In the genomic region with DNA sequence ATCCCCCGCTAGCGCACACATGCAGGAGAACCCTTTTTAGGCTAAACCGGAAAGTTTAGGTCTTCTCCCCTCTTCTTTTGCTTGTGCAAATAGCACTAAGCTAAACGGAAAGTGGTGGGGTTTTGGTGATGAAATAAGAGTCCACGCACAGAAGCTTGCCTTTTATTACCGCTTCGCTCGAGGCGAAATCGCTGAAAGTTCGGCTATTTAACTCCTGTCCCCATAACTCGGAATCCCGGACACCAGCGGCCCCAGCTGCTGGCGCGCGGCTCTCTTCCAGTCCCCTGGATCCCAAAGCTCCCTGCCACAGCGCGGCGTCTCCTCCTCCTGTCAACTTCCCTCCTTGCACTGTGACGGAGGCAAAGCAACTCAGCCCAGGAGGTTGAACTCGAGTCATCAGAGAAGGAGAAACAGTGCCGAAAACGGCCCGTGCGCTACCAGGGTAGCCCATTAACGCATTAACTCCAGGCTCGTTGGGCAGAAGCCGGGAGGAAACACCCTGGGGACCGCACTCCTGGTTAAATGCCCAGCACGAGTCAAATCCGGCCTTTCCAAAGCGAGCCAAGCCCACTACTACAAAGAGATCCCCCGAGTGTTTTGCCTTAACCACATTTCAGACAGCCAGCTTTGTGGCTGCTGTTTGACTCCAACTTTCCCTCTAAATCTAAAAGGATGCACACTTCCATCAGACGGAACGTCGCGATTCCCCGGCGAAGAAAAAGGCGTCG, we compare ENCODE assay signal across 8 cellular contexts. TPM values are rescaled to one million over a fixed set of nuclear protein-coding genes. Genes with fewer than 3 reads are reported as not detected.
DNase-seq lines count a peak whose midpoint lies in the region; ATAC-seq and TF ChIP-seq lines count a peak whose summit lies in the region.

No MANE protein-coding gene starts in this region.

- no peaks in the 10 kb centered on the region for H3K36me3 ChIP-seq in BLaER1 treated with 17β-estradiol and CSF1 and Interleukin-3, amounts not matched to agents 10 nM and 100 nM
- no peaks in the 10 kb centered on the region for H3K36me3 ChIP-seq in iPS DF 6.9 (ENCODE audit: control insufficient read depth, insufficient read depth, low read length)
- H3K36me3 ChIP-seq in sigmoid colon: no peaks in the 10 kb centered on the region

- ATAC-seq in HG02870 (IDR thresholded peaks at IDR 0.05; ENCODE audit: unreplicated experiment): no peak
- ATAC-seq in activated T-helper 17 cell treated with anti-CD3 and anti-CD28 coated beads, Interleukin-2, amount 50 U/mL, for 72 hours (replicated peaks): no peak

- H3K27ac ChIP-seq in BLaER1 treated with 17β-estradiol and CSF1 and Interleukin-3, amounts not matched to agents 10 nM and 100 nM: no peak overlapping the region
- no peak overlapping the region for H3K27ac ChIP-seq in iPS DF 6.9 (ENCODE audit: low read length)
- peak overlapping the region; percentile 40 to 62 (median 55) for H3K27ac ChIP-seq in sigmoid colon

- H3K4me2 ChIP-seq in BLaER1 treated with 17β-estradiol and CSF1 and Interleukin-3, amounts not matched to agents 10 nM and 100 nM: peak overlapping the region; percentile 89 to 100 (median 99)

- WGBS in iPS DF 6.9 (ENCODE audit: insufficient coverage, insufficient read length): no CpG with 5 or more reads among the region's 42 CpGs
- WGBS in sigmoid colon, 2 donors: 2 to 7% methylated on average over 42 of the region's 42 CpGs

- H3K9me3 ChIP-seq in BLaER1 treated with 17β-estradiol and CSF1 and Interleukin-3, amounts not matched to agents 10 nM and 100 nM (replicated peaks in 1 of 11): peaks cover 0 to 7% (median 0%) of the 10 kb centered on the region in 11 experiments; a peak in 5 of 22 replicates
- H3K9me3 ChIP-seq in iPS DF 6.9 (ENCODE audit: control insufficient read depth, insufficient read depth, low read length) (no peaks in the 10 kb centered on the region), sigmoid colon (no peaks in the 10 kb centered on the region)

- peaks cover 13% of the 10 kb centered on the region for H3K27me3 Mint-ChIP-seq in activated T-helper 17 cell treated with anti-CD3 and anti-CD28 coated beads, Interleukin-2, amount 50 U/mL, for 72 hours

- H4K20me1 ChIP-seq in BLaER1 treated with 17β-estradiol and CSF1 and Interleukin-3, amounts not matched to agents 10 nM and 100 nM: peaks cover 0 to 10% (median 0%) of the 10 kb centered on the region in 11 experiments; a peak in 1 of 22 replicates

- no peaks in the 10 kb centered on the region for H3K36me3 Mint-ChIP-seq in activated T-helper 17 cell treated with anti-CD3 and anti-CD28 coated beads, Interleukin-2, amount 50 U/mL, for 72 hours (ENCODE audit: low read depth)

- TF ChIP-seq EP300 in sigmoid colon (IDR thresholded peaks at IDR 0.05): no peak

- TF ChIP-seq CTCF in astrocyte of the cerebellum (IDR thresholded peaks at IDR 0.05; ENCODE audit: low read depth, low read length, missing control alignments): no peak
- TF ChIP-seq CTCF in sigmoid colon (IDR thresholded peaks at IDR 0.05): no peak

- peak overlapping the region; percentile 44 to 76 (median 66); a peak in 11 of 22 replicates for H3K9ac ChIP-seq in BLaER1 treated with 17β-estradiol and CSF1 and Interleukin-3, amounts not matched to agents 10 nM and 100 nM

- TF ChIP-seq POLR2A in sigmoid colon (IDR thresholded peaks at IDR 0.05): no peak

- peaks cover 4 to 22% (median 17%) of the 10 kb centered on the region in 10 experiments; a peak in 17 of 20 replicates for H3K4me1 ChIP-seq in BLaER1 treated with 17β-estradiol and CSF1 and Interleukin-3, amounts not matched to agents 10 nM and 100 nM
- H3K4me1 ChIP-seq in iPS DF 6.9 (ENCODE audit: control insufficient read depth, insufficient read depth, low read length) (no peaks in the 10 kb centered on the region), sigmoid colon (peaks cover 0 to 22% (median 20%) of the 10 kb centered on the region in 4 donors)

- in situ Hi-C loops in KBM-7 (cut with MboI; ENCODE audit: low pct_unique_long_range_greater_than_20kb, low sequenced_read_pairs): no loop called here
- in situ Hi-C loops in astrocyte of the cerebellum (cut with HindIII; ENCODE audit: low sequenced_read_pairs): no loop called here

- intact Hi-C loops in sigmoid colon (cut with DNase I): loop anchor here (2.0 to 5.0 kb wide), 2 partner anchors 143 to 369 kb away; no protein-coding TSS in a partner anchor

- H3K9me3 Mint-ChIP-seq in activated T-helper 17 cell treated with anti-CD3 and anti-CD28 coated beads, Interleukin-2, amount 50 U/mL, for 72 hours: peaks cover 12% of the 10 kb centered on the region

- H3K4me3 ChIP-seq in BLaER1 treated with 17β-estradiol and CSF1 and Interleukin-3, amounts not matched to agents 10 nM and 100 nM: peak overlapping the region; percentile 63 to 77 (median 68)
- H3K4me3 ChIP-seq in astrocyte of the cerebellum (ENCODE audit: low read depth, low read length) (peak overlapping the region; percentile 73), iPS DF 6.9 (ENCODE audit: low read length) (peak overlapping the region; percentile 56; the same call in 1 of the 2 replicates), sigmoid colon (peak overlapping the region; percentile 37 to 58 (median 54))

- H3K27me3 ChIP-seq in BLaER1 treated with 17β-estradiol and CSF1 and Interleukin-3, amounts not matched to agents 10 nM and 100 nM: peaks cover 21 to 40% (median 35%) of the 10 kb centered on the region in 11 experiments
- H3K27me3 ChIP-seq in iPS DF 6.9 (ENCODE audit: control insufficient read depth, insufficient read depth, low read length) (peaks cover 3% of the 10 kb centered on the region; the same call in 1 of the 2 replicates), sigmoid colon (no peaks in the 10 kb centered on the region)

- H3K4me3 Mint-ChIP-seq in activated T-helper 17 cell treated with anti-CD3 and anti-CD28 coated beads, Interleukin-2, amount 50 U/mL, for 72 hours: no peak overlapping the region

- DNase-seq in KBM-7 (peak; percentile 67), astrocyte of the cerebellum (ENCODE audit: low read depth) (peak; percentile 8), iPS DF 6.9 (ENCODE audit: low read depth, low spot score) (no peak), sigmoid colon (peak; percentile 72), COLO829 (ENCODE audit: low spot score) (no peak)

- no peaks in the 10 kb centered on the region for H3K4me1 Mint-ChIP-seq in activated T-helper 17 cell treated with anti-CD3 and anti-CD28 coated beads, Interleukin-2, amount 50 U/mL, for 72 hours

- no peak overlapping the region for H3K27ac Mint-ChIP-seq in activated T-helper 17 cell treated with anti-CD3 and anti-CD28 coated beads, Interleukin-2, amount 50 U/mL, for 72 hours

RNA-seq across cellular contexts. Expression of gene SEMA3D, which starts 1.3 kb away (rescaled TPM):
- 1 to 10 TPM; 2.5 to 5.5 (median 3.7) TPM for total RNA-seq in sigmoid colon
- polyA plus RNA-seq in sigmoid colon: under 1 TPM; 0.23 to 0.69 (median 0.60) TPM
- not detected for total RNA-seq in activated T-helper 17 cell treated with anti-CD3 and anti-CD28 coated beads, Interleukin-2, amount 50 U/mL, for 72 hours

Comparison
In these comparisons a context has a peak if more than half of its experiments do, and no peak if none do; other contexts are left out.
1. H3K27ac ChIP-seq: peak in sigmoid colon (4 of 4); none in BLaER1 treated with 17β-estradiol and CSF1 and Interleukin-3, amounts not matched to agents 10 nM and 100 nM (0 of 11) and iPS DF 6.9 (single experiment).
2. DNase-seq: peak in KBM-7 (single experiment), astrocyte of the cerebellum (single experiment) and sigmoid colon (single experiment); none in iPS DF 6.9 (single experiment) and COLO829 (single experiment).
3. Peak in every context shown above with its lines, with median percentiles within 50 percentile points of each other: H3K4me3 ChIP-seq.